7 cellular contexts compared by ENCODE assay signal in genomic region chr7:117157121-117157870, GRCh38.
A peak's percentile ranks its signal among the peaks of the same experiment; 100 is the strongest.
DNase-seq lines count a peak whose midpoint lies in the region; ATAC-seq, FAIRE-seq and TF ChIP-seq lines count a peak whose summit lies in the region.

No MANE protein-coding gene starts in this region.

- H3K27ac ChIP-seq in astrocyte (ENCODE audit: low read depth, low read length) (peak overlapping the region; percentile 53), tibial artery (peak overlapping the region; percentile 54 to 64)

- H3K9ac ChIP-seq in astrocyte (ENCODE audit: low read length) = peak overlapping the region; percentile 57

- no peak overlapping the region for H3K4me3 ChIP-seq in astrocyte (ENCODE audit: insufficient read depth, low read depth, low read length)
- no peak overlapping the region for H3K4me3 ChIP-seq in tibial artery

- H2AFZ ChIP-seq in astrocyte (ENCODE audit: low read depth, low read length) = no peak overlapping the region

- DNase-seq in LHCN-M2 (ENCODE audit: low read depth) (peak; percentile 91), astrocyte (ENCODE audit: low read depth) (peak; percentile 96), hepatic stellate cell (ENCODE audit: low spot score) (peak; percentile 48), tibial artery (peak; percentile 64 to 75)

- no peaks in the 10 kb centered on the region for H4K20me1 ChIP-seq in astrocyte (ENCODE audit: insufficient read depth, low read length)

- H3K9me3 ChIP-seq in astrocyte (ENCODE audit: insufficient read depth, low read depth, low read length) (no peaks in the 10 kb centered on the region), tibial artery (no peaks in the 10 kb centered on the region)

- H3K9me3 Mint-ChIP-seq in astrocyte (ENCODE audit: unreplicated experiment) = no peaks in the 10 kb centered on the region

- peak; percentile 90 for FAIRE-seq in astrocyte (lab: Jason Lieb, UNC)

- H3K79me2 ChIP-seq in astrocyte (ENCODE audit: insufficient read depth, low read length) = no peaks in the 10 kb centered on the region

- H3K27ac Mint-ChIP-seq in astrocyte (ENCODE audit: unreplicated experiment) = no peak overlapping the region

- H3K4me2 ChIP-seq in astrocyte (ENCODE audit: low read length) = peak overlapping the region; percentile 67

- TF ChIP-seq CTCF in astrocyte (IDR thresholded peaks at IDR 0.05; ENCODE audit: insufficient read depth, low read depth, low read length) = peak; percentile 23
- no peak for TF ChIP-seq CTCF in tibial artery (IDR thresholded peaks at IDR 0.05)

- H3K4me1 Mint-ChIP-seq in astrocyte (ENCODE audit: low read depth, unreplicated experiment) = peaks cover 10% of the 10 kb centered on the region

- peaks cover 17% of the 10 kb centered on the region for H3K4me1 ChIP-seq in astrocyte (ENCODE audit: insufficient read depth, low read length)
- peaks cover 0 to 29% (median 15%) of the 10 kb centered on the region in 4 donors for H3K4me1 ChIP-seq in tibial artery

- ATAC-seq in GM21619 (IDR thresholded peaks at IDR 0.05; ENCODE audit: unreplicated experiment) = no peak
- ATAC-seq in HG03521 (IDR thresholded peaks at IDR 0.05; ENCODE audit: unreplicated experiment) = no peak
- no peak for ATAC-seq in activated CD4-positive, CD25-positive, alpha-beta regulatory T cell treated with anti-CD3 and anti-CD28 coated beads, Interleukin-2, amount 50 U/mL, for 24 hours

- no peak overlapping the region for H3K4me3 Mint-ChIP-seq in astrocyte (ENCODE audit: unreplicated experiment)

- H3K36me3 Mint-ChIP-seq in astrocyte (ENCODE audit: low read depth, unreplicated experiment) = no peaks in the 10 kb centered on the region

- intact Hi-C loops in tibial artery (cut with DNase I; ENCODE audit: low total_unique reads) = no loop called here

- H3K27me3 Mint-ChIP-seq in astrocyte (ENCODE audit: low read depth, unreplicated experiment) = no peaks in the 10 kb centered on the region

- H3K36me3 ChIP-seq in astrocyte (ENCODE audit: insufficient read depth, low read length) = no peaks in the 10 kb centered on the region
- no peaks in the 10 kb centered on the region for H3K36me3 ChIP-seq in tibial artery

- no peaks in the 10 kb centered on the region for H3K27me3 ChIP-seq in astrocyte (ENCODE audit: insufficient read depth, low read length)
- no peaks in the 10 kb centered on the region for H3K27me3 ChIP-seq in tibial artery
